1 cellular context compared by ENCODE assay signal in the genomic region with DNA sequence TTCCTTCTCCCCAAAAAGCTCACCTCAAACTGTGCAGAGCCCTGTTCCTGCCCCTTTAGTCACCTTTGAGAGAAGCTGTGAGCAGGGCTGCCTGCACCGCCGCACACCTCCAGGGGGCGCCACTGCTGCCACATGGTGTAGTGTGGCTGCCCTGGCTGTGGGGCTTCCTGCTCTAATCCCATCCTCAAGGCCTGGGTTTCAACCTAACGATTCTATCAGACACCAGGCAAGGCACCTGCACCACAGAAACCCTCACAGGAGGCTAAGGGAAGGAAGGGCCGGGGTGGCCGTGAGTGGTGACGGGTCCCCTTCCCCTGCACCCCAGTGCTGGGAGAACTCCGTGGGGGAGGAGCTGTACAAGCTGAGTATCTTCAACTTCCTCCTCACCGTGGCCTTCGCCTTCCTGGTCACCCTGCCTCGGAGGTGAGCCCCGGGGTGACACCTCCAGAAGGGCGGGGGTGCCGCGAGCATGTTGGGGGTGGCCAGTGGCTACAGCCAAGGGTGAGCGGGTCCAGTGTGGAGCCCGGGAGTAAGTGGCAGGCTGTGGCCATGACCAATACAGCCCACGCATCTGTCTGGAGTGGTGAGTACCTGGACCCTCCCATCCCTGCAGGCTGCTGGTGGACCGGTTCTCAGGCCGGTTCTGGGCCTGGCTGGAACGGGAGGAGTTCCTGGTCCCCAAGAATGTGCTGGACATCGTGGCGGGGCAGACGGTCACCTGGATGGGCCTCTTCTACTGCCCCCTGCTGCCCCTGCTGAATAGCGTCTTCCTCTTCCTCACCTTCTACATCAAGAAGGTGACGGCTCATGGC.
TF ChIP-seq lines count a peak whose summit lies in the region.

No MANE protein-coding gene starts in this region.

TF ChIP-seq in IMR-90, 13 proteins besides CTCF, POLR2A, EP300 and RAD21:
- TF ChIP-seq NFE2L2 (IDR thresholded peaks at IDR 0.05; ENCODE audit: low read depth, low read length) (no peak), ELK1 (IDR thresholded peaks at IDR 0.05; ENCODE audit: borderline replicate concordance, low read depth, low read length) (no peak), RFX5 (IDR thresholded peaks at IDR 0.05; ENCODE audit: low read depth, low read length) (no peak), MAZ (IDR thresholded peaks at IDR 0.05; ENCODE audit: borderline replicate concordance, low read depth, low read length) (no peak), MAFK (IDR thresholded peaks at IDR 0.05; ENCODE audit: low read depth, low read length) (no peak), RCOR1 (IDR thresholded peaks at IDR 0.05; ENCODE audit: insufficient replicate concordance, low read length) (no peak), FOS (IDR thresholded peaks at IDR 0.05; ENCODE audit: low read depth, low read length) (no peak), CEBPB (IDR thresholded peaks at IDR 0.05; ENCODE audit: low read depth, low read length) (no peak), BHLHE40 (IDR thresholded peaks at IDR 0.05; ENCODE audit: low read depth, low read length) (no peak), MXI1 (IDR thresholded peaks at IDR 0.05; ENCODE audit: borderline replicate concordance, low read depth, low read length) (no peak), SMC3 (IDR thresholded peaks at IDR 0.05; ENCODE audit: low read depth, low read length) (no peak)
